Comparison of ENCODE assay signal across 29 cellular contexts in genomic region chr13:29570058-29570654, GRCh38. TPM values are rescaled to one million over a fixed set of nuclear protein-coding genes. Genes with fewer than 3 reads are reported as not detected.
DNase-seq lines count a peak whose midpoint lies in the region; ATAC-seq and TF ChIP-seq lines count a peak whose summit lies in the region.
"Had no signal": no experiment of that assay in that cellular context is flagged by ENCODE, and none has a peak within 500 bp of the region (broad histone marks: within the 10 kb centered on the region; RNA-seq: fewer than 3 reads in every experiment).

No MANE protein-coding gene starts in this region.

- H3K27ac Mint-ChIP-seq in MCF 10A (ENCODE audit: low read depth, unreplicated experiment) (peak overlapping the region; percentile 77), type B pancreatic cell (peak overlapping the region; percentile 43)
- H3K27ac Mint-ChIP-seq: activated CD4-positive, alpha-beta memory T cell treated with anti-CD3 and anti-CD28 coated beads, Interleukin-2, amount 10 ng/mL, durations not matched to agents 7 days and 5 days; activated naive CD8-positive, alpha-beta T cell; activated T-helper 17 cell treated with anti-CD3 and anti-CD28 coated beads, Interleukin-2, amount 50 U/mL, for 72 hours; CD8-positive, alpha-beta T cell; dendritic cell treated with granulocyte-macrophage colony-stimulating factor and Interleukin-4, amounts not matched to agents 40 ng/mL and 50 ng/mL, for 4 days; nephron progenitor cell had no signal

- H3K27ac ChIP-seq in mammary epithelial cell (ENCODE audit: insufficient read depth, low read depth, low read length) (no peak overlapping the region), VCaP (peak overlapping the region; percentile 89), esophagus squamous epithelium (peak overlapping the region; percentile 74 to 83 (median 82))
- H3K27ac ChIP-seq: A549, ascending aorta, thoracic aorta, uterus had no signal

- ATAC-seq in GM21515 (IDR thresholded peaks at IDR 0.05; ENCODE audit: unreplicated experiment) (no peak), HG03378 (IDR thresholded peaks at IDR 0.05; ENCODE audit: unreplicated experiment) (no peak)
- ATAC-seq in activated T-cell treated with anti-CD3 and anti-CD28 coated beads, Interleukin-2, amount 50 U/mL, for 4 hours = no peak
- ATAC-seq: A549; activated CD4-positive, CD25-positive, alpha-beta regulatory T cell treated with anti-CD3 and anti-CD28 coated beads, Interleukin-2, amount 50 U/mL, for 24 hours; activated T-helper 17 cell treated with anti-CD3 and anti-CD28 coated beads, Interleukin-2, amount 50 U/mL, for 72 hours; CD8-positive, alpha-beta T cell; stimulated activated naive CD8-positive, alpha-beta T cell treated with anti-CD3 and anti-CD28 coated beads, Interleukin-15, Interleukin-2, amounts not matched to agents 100 U/mL and 50 U/mL, for 24 hours had no signal

- H3K4me3 Mint-ChIP-seq in MCF 10A (ENCODE audit: unreplicated experiment) (no peak overlapping the region), type B pancreatic cell (no peak overlapping the region)
- no peak overlapping the region for H3K4me3 Mint-ChIP-seq in activated T-cell treated with anti-CD3 and anti-CD28 coated beads, Interleukin-2, amount 50 U/mL, for 4 hours
- H3K4me3 Mint-ChIP-seq: activated CD4-positive, alpha-beta memory T cell treated with anti-CD3 and anti-CD28 coated beads, Interleukin-2, amount 10 ng/mL, durations not matched to agents 7 days and 5 days; activated naive CD8-positive, alpha-beta T cell; activated T-helper 17 cell treated with anti-CD3 and anti-CD28 coated beads, Interleukin-2, amount 50 U/mL, for 72 hours; CD8-positive, alpha-beta T cell; dendritic cell treated with granulocyte-macrophage colony-stimulating factor and Interleukin-4, amounts not matched to agents 40 ng/mL and 50 ng/mL, for 4 days; nephron progenitor cell had no signal

- no peak overlapping the region for H2AFZ ChIP-seq in mammary epithelial cell (ENCODE audit: low read depth, low read length)

- H3K36me3 Mint-ChIP-seq in MCF 10A (ENCODE audit: insufficient read depth, unreplicated experiment) = peaks cover 12% of the 10 kb centered on the region
- H3K36me3 Mint-ChIP-seq in type B pancreatic cell = no peaks in the 10 kb centered on the region
- peaks cover 19% of the 10 kb centered on the region for H3K36me3 Mint-ChIP-seq in activated T-cell treated with anti-CD3 and anti-CD28 coated beads, Interleukin-2, amount 50 U/mL, for 4 hours (ENCODE audit: insufficient read depth)
- H3K36me3 Mint-ChIP-seq: CD8-positive, alpha-beta T cell had no signal

- no peaks in the 10 kb centered on the region for H3K27me3 ChIP-seq in mammary epithelial cell (ENCODE audit: insufficient read depth, low read length)
- H3K27me3 ChIP-seq in esophagus squamous epithelium = no peaks in the 10 kb centered on the region
- H3K27me3 ChIP-seq: ascending aorta, pancreas, uterus had no signal

- peaks cover 98% of the 10 kb centered on the region for H3K79me2 ChIP-seq in mammary epithelial cell (ENCODE audit: insufficient read depth, low read length)

- TF ChIP-seq POLR2A in esophagus squamous epithelium (IDR thresholded peaks at IDR 0.05) = no peak

- in situ Hi-C loops in mammary epithelial cell (cut with MboI; ENCODE audit: low sequenced_read_pairs in 2 of 2) = no loop called here

- H3K36me3 ChIP-seq in mammary epithelial cell (ENCODE audit: insufficient read depth, low read length) (no peaks in the 10 kb centered on the region), esophagus squamous epithelium (no peaks in the 10 kb centered on the region)
- H3K36me3 ChIP-seq: ascending aorta, pancreas, thoracic aorta, uterus had no signal

- BruUV-seq in MCF 10A (replicated peaks; lab: Mats Ljungman, UMichigan) (no TSS peak), mammary epithelial cell (replicated peaks; lab: Mats Ljungman, UMichigan) (no TSS peak)

- no peaks in the 10 kb centered on the region for H3K9me3 ChIP-seq in mammary epithelial cell (replicated peaks; ENCODE audit: insufficient read depth, low read length)
- H3K9me3 ChIP-seq in esophagus squamous epithelium = no peaks in the 10 kb centered on the region
- H3K9me3 ChIP-seq: A549, ascending aorta, pancreas, SK-N-SH, thoracic aorta, uterus had no signal

- DNase-seq in MCF 10A (ENCODE audit: unreplicated experiment) (no peak), mammary epithelial cell (no peak), esophagus squamous epithelium (lab: John Stamatoyannopoulos, UW) (no peak), type B pancreatic cell (ENCODE audit: extremely low spot score, unreplicated experiment) (no peak)
- DNase-seq in activated T-cell treated with anti-CD3 and anti-CD28 coated beads, Interleukin-2, amount 50 U/mL, for 4 hours = no peak
- DNase-seq: activated CD4-positive, alpha-beta memory T cell treated with anti-CD3 and anti-CD28 coated beads, Interleukin-2, amount 10 ng/mL, durations not matched to agents 7 days and 5 days; AML-193; CD8-positive, alpha-beta T cell; foreskin melanocyte; GOT3; NCI-H1417; NCI-H2029; NCI-H524 treated with DMSO at 0.1 percent for 48 hours; nephron progenitor cell; stimulated activated CD4-positive, alpha-beta T cell treated with anti-CD3 and anti-CD28 coated beads, Interleukin-1b, Interleukin-23, amount 100 ng/mL, for 48 hours; stimulated activated naive CD8-positive, alpha-beta T cell treated with anti-CD3 and anti-CD28 coated beads, Interleukin-15, Interleukin-2, amounts not matched to agents 100 U/mL and 50 U/mL, for 24 hours; uterus had no signal

- POLR2A ChIA-PET in MCF 10A (lab: Yijun Ruan, JAX) = interaction anchor here (1.0 to 4.3 kb wide), 4 partner anchors 10 to 123 kb away, joined by 3 to 55 read pairs (median 29); partner anchors contain the start of gene SLC7A1

- peaks cover 60% of the 10 kb centered on the region for H3K4me1 Mint-ChIP-seq in MCF 10A (ENCODE audit: insufficient read depth, unreplicated experiment)
- peaks cover 50% of the 10 kb centered on the region for H3K4me1 Mint-ChIP-seq in type B pancreatic cell (ENCODE audit: unreplicated experiment)
- peaks cover 58% of the 10 kb centered on the region for H3K4me1 Mint-ChIP-seq in activated T-cell treated with anti-CD3 and anti-CD28 coated beads, Interleukin-2, amount 50 U/mL, for 4 hours (ENCODE audit: low read depth)

- WGBS in mammary epithelial cell (ENCODE audit: low coverage, missing lambda C conversion rate) = 98% methylated on average over 13 of the region's 15 CpGs
- 43 to 62% methylated on average over 11 to 15 of the region's 15 CpGs for WGBS in esophagus squamous epithelium, 2 donors

- H3K9me3 Mint-ChIP-seq in MCF 10A (ENCODE audit: unreplicated experiment) = no peaks in the 10 kb centered on the region
- no peaks in the 10 kb centered on the region for H3K9me3 Mint-ChIP-seq in type B pancreatic cell
- H3K9me3 Mint-ChIP-seq in activated T-cell treated with anti-CD3 and anti-CD28 coated beads, Interleukin-2, amount 50 U/mL, for 4 hours = no peaks in the 10 kb centered on the region
- H3K9me3 Mint-ChIP-seq: activated CD4-positive, alpha-beta memory T cell treated with anti-CD3 and anti-CD28 coated beads, Interleukin-2, amount 10 ng/mL, durations not matched to agents 7 days and 5 days; activated T-helper 17 cell treated with anti-CD3 and anti-CD28 coated beads, Interleukin-2, amount 50 U/mL, for 72 hours; CD8-positive, alpha-beta T cell; dendritic cell treated with granulocyte-macrophage colony-stimulating factor and Interleukin-4, amounts not matched to agents 40 ng/mL and 50 ng/mL, for 4 days; nephron progenitor cell had no signal

- H3K4me2 ChIP-seq in mammary epithelial cell (ENCODE audit: insufficient read depth, low read depth, low read length) = no peak overlapping the region
- H3K4me2 ChIP-seq: A549, SK-N-SH had no signal

- H4K20me1 ChIP-seq in mammary epithelial cell (ENCODE audit: insufficient read depth, low read length) = peaks cover 5% of the 10 kb centered on the region

- no peak overlapping the region for H3K9ac ChIP-seq in mammary epithelial cell (ENCODE audit: insufficient read depth, low read length)
- H3K9ac ChIP-seq: SK-N-SH had no signal

- dilution Hi-C loops in mammary epithelial cell (cut with HindIII; ENCODE audit: low sequenced_read_pairs) = no loop called here

- intact Hi-C loops in MCF 10A (cut with micrococcal nuclease) (no loop called here), mammary epithelial cell (cut with micrococcal nuclease) (no loop called here), esophagus squamous epithelium (cut with DNase I) (no loop called here)

- H3K4me1 ChIP-seq in mammary epithelial cell (ENCODE audit: insufficient read depth, low read length) = peaks cover 28% of the 10 kb centered on the region
- peaks cover 0 to 100% (median 42%) of the 10 kb centered on the region in 3 donors for H3K4me1 ChIP-seq in esophagus squamous epithelium
- H3K4me1 ChIP-seq: uterus had no signal

- CTCF ChIA-PET in MCF 10A (lab: Yijun Ruan, JAX) (interaction anchor here (0.8 to 1.5 kb wide), 2 partner anchors 96 to 139 kb away, joined by 4 read pairs; no protein-coding TSS in a partner anchor), mammary epithelial cell (lab: Charles Lee; ENCODE audit: low non-redundant PET) (no interaction called here)

- H3K4me3 ChIP-seq in mammary epithelial cell (replicated peaks in 1 of 3; ENCODE audit: insufficient read depth in 1 of 3, low read depth in 2 of 3, low read length in 3 of 3) = no peak overlapping the region
- H3K4me3 ChIP-seq in esophagus squamous epithelium = no peak overlapping the region
- H3K4me3 ChIP-seq: A549, ascending aorta, pancreas, thoracic aorta, uterus had no signal

- H3K27me3 Mint-ChIP-seq in MCF 10A (ENCODE audit: insufficient read depth, unreplicated experiment) (no peaks in the 10 kb centered on the region), type B pancreatic cell (no peaks in the 10 kb centered on the region)
- H3K27me3 Mint-ChIP-seq in activated T-cell treated with anti-CD3 and anti-CD28 coated beads, Interleukin-2, amount 50 U/mL, for 4 hours (ENCODE audit: low read depth) = no peaks in the 10 kb centered on the region
- H3K27me3 Mint-ChIP-seq: activated CD4-positive, alpha-beta memory T cell treated with anti-CD3 and anti-CD28 coated beads, Interleukin-2, amount 10 ng/mL, durations not matched to agents 7 days and 5 days; activated naive CD8-positive, alpha-beta T cell; activated T-helper 17 cell treated with anti-CD3 and anti-CD28 coated beads, Interleukin-2, amount 50 U/mL, for 72 hours; dendritic cell treated with granulocyte-macrophage colony-stimulating factor and Interleukin-4, amounts not matched to agents 40 ng/mL and 50 ng/mL, for 4 days had no signal

- TF ChIP-seq CTCF in MCF 10A (IDR thresholded peaks at IDR 0.05; ENCODE audit: unreplicated experiment) = no peak
- TF ChIP-seq CTCF in mammary epithelial cell (conservative IDR thresholded peaks at IDR 0.05 in 1 of 2, IDR thresholded peaks at IDR 0.05 in 1 of 2; ENCODE audit: extremely low read depth in 1 of 2, insufficient read depth in 1 of 2, low read depth in 1 of 2, low read length in 2 of 2) = no peak
- TF ChIP-seq CTCF in VCaP (conservative IDR thresholded peaks at IDR 0.05) = no peak
- no peak for TF ChIP-seq CTCF in esophagus squamous epithelium (IDR thresholded peaks at IDR 0.05)
- TF ChIP-seq CTCF in type B pancreatic cell (conservative IDR thresholded peaks at IDR 0.05) = no peak

RNA-seq across cellular contexts. Expression of gene SLC7A1, which starts 25.3 kb away (rescaled TPM):
- 154 and 194 TPM in 2 replicates for total RNA-seq in MCF 10A (2022)
- 100 to 1,000 TPM in 1 of 2 donors, 10 to 100 TPM in 1; 82.7 to 176 TPM for total RNA-seq in mammary epithelial cell
- 30.9 TPM for polyA plus RNA-seq in mammary epithelial cell
- 105 TPM for polyA minus RNA-seq in mammary epithelial cell
- total RNA-seq in esophagus squamous epithelium = 100 to 1,000 TPM in 1 of 4 donors, 10 to 100 TPM in 3; 87.5 to 127 (median 93.9) TPM
- 38.3 and 42.1 TPM in 2 replicates for total RNA-seq in type B pancreatic cell (ENCODE audit: low replicate concordance)
- 100 to 1,000 TPM; 173 to 216 (median 180) TPM for total RNA-seq in activated T-cell treated with anti-CD3 and anti-CD28 coated beads, Interleukin-2, amount 50 U/mL, for 4 hours
